In genomic region chr3:110210261-110210660, GRCh38 we compare ENCODE assay signal across 34 cellular contexts.
"Had no signal": no experiment of that assay in that cellular context is flagged by ENCODE, and none has a peak within 500 bp of the region (broad histone marks: within the 10 kb centered on the region; RNA-seq: fewer than 3 reads in every experiment).

No MANE protein-coding gene starts in this region.

- H3K4me3 ChIP-seq: MG63 had no signal

- H3K27me3 ChIP-seq: MG63 had no signal

- H3K36me3 ChIP-seq: MG63 had no signal

- H3K27ac ChIP-seq: KMS-11 had no signal

- DNase-seq: Karpas-422, Kasumi-1, KG1, MG63, MM.1S, MV-4-11, NCI-H1048, NCI-H1092, NCI-H1092 treated with DMSO at 0.1 percent for 48 hours, NCI-H1105, NCI-H1105 treated with DMSO at 0.1 percent for 48 hours, NCI-H1417, NCI-H1417 treated with DMSO at 0.1 percent for 48 hours, NCI-H1436, NCI-H1436 treated with DMSO at 0.1 percent for 48 hours, NCI-H146, NCI-H1694, NCI-H1694 treated with DMSO at 0.1 percent for 48 hours, NCI-H187, NCI-H187 treated with DMSO at 0.1 percent for 48 hours, NCI-H1930, NCI-H2029, NCI-H2029 treated with DMSO at 0.1 percent for 48 hours, NCI-H2081, NCI-H2081 treated with DMSO at 0.1 percent for 48 hours, NCI-H2107, NCI-H2171, NCI-H2171 treated with DMSO at 0.1 percent for 48 hours, NCI-H2227 treated with DMSO at 0.1 percent for 48 hours, NCI-H226, NCI-H345, NCI-H446, NCI-H446 treated with DMSO at 0.1 percent for 48 hours had no signal

- H3K4me2 ChIP-seq: KMS-11 had no signal

- H3K9ac ChIP-seq: KMS-11 had no signal

- H3K9me3 ChIP-seq: MG63 had no signal
